Comparison of ENCODE assay signal across 12 cellular contexts in genomic region chr1:228809621-228810313, GRCh38.
DNase-seq lines count a peak whose midpoint lies in the region; ATAC-seq, FAIRE-seq and TF ChIP-seq lines count a peak whose summit lies in the region.
"Had no signal": no experiment of that assay in that cellular context is flagged by ENCODE, and none has a peak within 500 bp of the region (broad histone marks: within the 10 kb centered on the region; RNA-seq: fewer than 3 reads in every experiment).

No MANE protein-coding gene starts in this region.

- no peaks in the 10 kb centered on the region for H3K36me3 ChIP-seq in PC-3 (ENCODE audit: low read depth, low read length)
- H3K36me3 ChIP-seq in endodermal cell (ENCODE audit: control insufficient read depth, insufficient read depth, low read length), result no peaks in the 10 kb centered on the region
- H3K36me3 ChIP-seq: tibial artery had no signal

- peaks cover 47% of the 10 kb centered on the region for H3K4me1 Mint-ChIP-seq in endodermal cell
- H3K4me1 Mint-ChIP-seq in nephron, result peaks cover 56% of the 10 kb centered on the region

- no TSS peak for BruUV-seq in PC-3 (replicated peaks; lab: Mats Ljungman, UMichigan)

- POLR2A ChIA-PET in PC-3 (lab: Charles Lee; ENCODE audit: unreplicated experiment), result no interaction called here

- no peaks in the 10 kb centered on the region for H3K79me2 ChIP-seq in PC-3 (ENCODE audit: low read length)

- H3K27me3 ChIP-seq in PC-3 (ENCODE audit: low read length) (peaks cover 42% of the 10 kb centered on the region), endodermal cell (ENCODE audit: control insufficient read depth, insufficient read depth, low read length, poor library complexity, severe bottlenecking) (no peaks in the 10 kb centered on the region)
- H3K27me3 ChIP-seq: tibial artery had no signal

- no peaks in the 10 kb centered on the region for H3K9me2 ChIP-seq in PC-3 (replicated peaks; ENCODE audit: low read length)

- no peaks in the 10 kb centered on the region for H3K9me3 Mint-ChIP-seq in endodermal cell
- H3K9me3 Mint-ChIP-seq in nephron, result no peaks in the 10 kb centered on the region

- no peaks in the 10 kb centered on the region for H4K20me1 ChIP-seq in PC-3 (ENCODE audit: low read length)

- no peaks in the 10 kb centered on the region for H3K9me3 ChIP-seq in PC-3 (ENCODE audit: low read length)
- peaks cover 6% of the 10 kb centered on the region for H3K9me3 ChIP-seq in endodermal cell (ENCODE audit: control insufficient read depth, low read length)
- H3K9me3 ChIP-seq: tibial artery had no signal

- H3K27ac ChIP-seq in PC-3 (ENCODE audit: low read length) (no peak overlapping the region), endodermal cell (ENCODE audit: low read depth, low read length) (no peak overlapping the region)
- H3K27ac ChIP-seq: tibial artery had no signal

- no peak overlapping the region for H3K4me2 ChIP-seq in PC-3 (ENCODE audit: low read length)

- intact Hi-C loops in PC-3 (cut with micrococcal nuclease), result no loop called here

- peaks cover 3% of the 10 kb centered on the region for H3K27me3 Mint-ChIP-seq in endodermal cell (ENCODE audit: insufficient read depth)
- peaks cover under 1% of the 10 kb centered on the region for H3K27me3 Mint-ChIP-seq in nephron (ENCODE audit: low read depth)

- no peaks in the 10 kb centered on the region for H3F3A ChIP-seq in PC-3 (ENCODE audit: low read length, unreplicated experiment)

- H3K9ac ChIP-seq in PC-3 (ENCODE audit: low read length) (no peak overlapping the region), endodermal cell (ENCODE audit: extremely low read depth, low read length, poor library complexity, severe bottlenecking) (no peak overlapping the region)

- no peak for TF ChIP-seq CTCF in PC-3 (conservative IDR thresholded peaks at IDR 0.05; ENCODE audit: low read depth, low read length)
- peak; percentile 42 for TF ChIP-seq CTCF in endodermal cell (conservative IDR thresholded peaks at IDR 0.05)
- no peak for TF ChIP-seq CTCF in nephron (IDR thresholded peaks at IDR 0.05; ENCODE audit: unreplicated experiment in 3 of 3)

- H3K27ac Mint-ChIP-seq in endodermal cell, result peak overlapping the region; percentile 57
- H3K27ac Mint-ChIP-seq in nephron, result peak overlapping the region; percentile 60 to 88 (median 78)

- ATAC-seq in PC-3 (peak; percentile 20; the same call in 1 of the 2 replicates), HG02884 (IDR thresholded peaks at IDR 0.05; ENCODE audit: unreplicated experiment) (no peak), GM18502 (IDR thresholded peaks at IDR 0.05; ENCODE audit: poor library complexity, unreplicated experiment) (no peak), GM21390 (IDR thresholded peaks at IDR 0.05; ENCODE audit: unreplicated experiment) (no peak)

- H3K4me1 ChIP-seq in PC-3 (ENCODE audit: insufficient read depth, low read length) (no peaks in the 10 kb centered on the region), endodermal cell (ENCODE audit: control insufficient read depth, insufficient read depth, low read length) (peaks cover 4% of the 10 kb centered on the region)

- H2AFZ ChIP-seq in PC-3 (ENCODE audit: low read length), result no peak overlapping the region

- peak; percentile 49 for FAIRE-seq in GM19239 (lab: Jason Lieb, UNC)

- H3K36me3 Mint-ChIP-seq in endodermal cell (ENCODE audit: low read depth) (no peaks in the 10 kb centered on the region), nephron (ENCODE audit: low read depth) (no peaks in the 10 kb centered on the region)

- WGBS in endodermal cell (ENCODE audit: insufficient coverage in 1 of 2, insufficient read length in 1 of 2), 2 experiments, result 34 to 49% methylated on average over 2 to 5 of the region's 5 CpGs

- DNase-seq in GM19239 (ENCODE audit: insufficient read length, low spot score) (no peak), PC-3 (no peak), endodermal cell (peak; percentile 92), NCI-H510A (lab: John Stamatoyannopoulos, UW) (no peak)
- DNase-seq: DMS 273 treated with DMSO at 0.1 percent for 48 hours, NCI-H1694 treated with DMSO at 0.1 percent for 48 hours, posterior cingulate gyrus, tibial artery had no signal

- no peak overlapping the region for H3K4me3 Mint-ChIP-seq in endodermal cell
- H3K4me3 Mint-ChIP-seq in nephron, result no peak overlapping the region

- CTCF ChIA-PET in PC-3 (lab: Charles Lee), result no interaction called here

- H3K4me3 ChIP-seq in PC-3 (ENCODE audit: low read length) (no peak overlapping the region), endodermal cell (ENCODE audit: low read length) (no peak overlapping the region)
- H3K4me3 ChIP-seq: tibial artery had no signal
